ENCODE assay signal across 26 cellular contexts in genomic region chr3:143103633-143104032, GRCh38. TPM values are rescaled to one million over a fixed set of nuclear protein-coding genes. Genes with fewer than 3 reads are reported as not detected.
DNase-seq lines count a peak whose midpoint lies in the region; ATAC-seq and TF ChIP-seq lines count a peak whose summit lies in the region.
"Had no signal": no experiment of that assay in that cellular context is flagged by ENCODE, and none has a peak within 500 bp of the region (broad histone marks: within the 10 kb centered on the region; RNA-seq: fewer than 3 reads in every experiment).

No MANE protein-coding gene starts in this region.

- peak; percentile 67 for ATAC-seq in GM18511 (IDR thresholded peaks at IDR 0.05; ENCODE audit: unreplicated experiment)
- peak; percentile 56 for ATAC-seq in GM19351 (IDR thresholded peaks at IDR 0.05; ENCODE audit: unreplicated experiment)
- peak; percentile 59 for ATAC-seq in HG02798 (IDR thresholded peaks at IDR 0.05; ENCODE audit: poor library complexity, unreplicated experiment)
- peak; percentile 72 for ATAC-seq in stimulated activated memory B cell treated with anti-CD40 and anti-IgM and Interleukin-4, amounts not matched to agents 10 μg/mL and 1 μg/mL and 100 μg/mL, for 72 hours
- ATAC-seq in upper lobe of right lung: no peak
- no peak for ATAC-seq in HG03460 (IDR thresholded peaks at IDR 0.05; ENCODE audit: unreplicated experiment)
- ATAC-seq: activated naive CD8-positive, alpha-beta T cell treated with anti-CD3 and anti-CD28 coated beads, Interleukin-2, amount 50 U/mL, for 24 hours; activated T-cell treated with anti-CD3 and anti-CD28 coated beads, Interleukin-2, amount 50 U/mL, for 4 hours; Panc1 had no signal

- TF ChIP-seq CTCF in upper lobe of right lung (IDR thresholded peaks at IDR 0.05) (no peak), CD14-positive monocyte (IDR thresholded peaks at IDR 0.05) (no peak)

- peaks cover 16% of the 10 kb centered on the region for H3K27me3 Mint-ChIP-seq in stimulated activated memory B cell treated with anti-CD40 and anti-IgM and Interleukin-4, amounts not matched to agents 10 μg/mL and 1 μg/mL and 100 μg/mL, for 72 hours
- H3K27me3 Mint-ChIP-seq in CD14-positive monocyte (ENCODE audit: low read depth in 3 of 3): peaks cover 2 to 7% (median 5%) of the 10 kb centered on the region in 3 donors
- H3K27me3 Mint-ChIP-seq: activated naive CD8-positive, alpha-beta T cell treated with anti-CD3 and anti-CD28 coated beads, Interleukin-2, amount 50 U/mL, for 24 hours had no signal

- no peaks in the 10 kb centered on the region for H3K36me3 ChIP-seq in upper lobe of right lung

- peaks cover 8% of the 10 kb centered on the region for H3K9me3 Mint-ChIP-seq in stimulated activated memory B cell treated with anti-CD40 and anti-IgM and Interleukin-4, amounts not matched to agents 10 μg/mL and 1 μg/mL and 100 μg/mL, for 72 hours
- peaks cover 19 to 33% (median 28%) of the 10 kb centered on the region in 7 donors for H3K9me3 Mint-ChIP-seq in CD14-positive monocyte

- peaks cover 9% of the 10 kb centered on the region for H3K9me3 ChIP-seq in upper lobe of right lung

- H3K4me1 Mint-ChIP-seq in stimulated activated memory B cell treated with anti-CD40 and anti-IgM and Interleukin-4, amounts not matched to agents 10 μg/mL and 1 μg/mL and 100 μg/mL, for 72 hours: peaks cover 7% of the 10 kb centered on the region
- H3K4me1 Mint-ChIP-seq in CD14-positive monocyte: no peaks in the 10 kb centered on the region

- H3K27me3 ChIP-seq in upper lobe of right lung: no peaks in the 10 kb centered on the region
- H3K27me3 ChIP-seq: BLaER1 treated with 17β-estradiol and CSF1 and Interleukin-3, amounts not matched to agents 10 nM and 100 nM had no signal

- H3K4me1 ChIP-seq in upper lobe of right lung: no peaks in the 10 kb centered on the region
- H3K4me1 ChIP-seq: BLaER1 treated with 17β-estradiol and CSF1 and Interleukin-3, amounts not matched to agents 10 nM and 100 nM had no signal

- H3K27ac Mint-ChIP-seq in stimulated activated memory B cell treated with anti-CD40 and anti-IgM and Interleukin-4, amounts not matched to agents 10 μg/mL and 1 μg/mL and 100 μg/mL, for 72 hours: no peak overlapping the region
- H3K27ac Mint-ChIP-seq in CD14-positive monocyte: no peak overlapping the region
- H3K27ac Mint-ChIP-seq: activated naive CD8-positive, alpha-beta T cell treated with anti-CD3 and anti-CD28 coated beads, Interleukin-2, amount 50 U/mL, for 24 hours; nephron progenitor cell; T-helper 2 cell treated with Interferon-gamma antibody and Interleukin-4, amounts not matched to agents 5 μg/mL and 100 μg/mL, for 36 hours had no signal

- intact Hi-C loops in upper lobe of right lung (cut with DNase I): no loop called here
- intact Hi-C loops in CD14-positive monocyte (cut with micrococcal nuclease): no loop called here

- H3K27ac ChIP-seq in upper lobe of right lung: no peak overlapping the region
- H3K27ac ChIP-seq: BLaER1 treated with 17β-estradiol and CSF1 and Interleukin-3, amounts not matched to agents 10 nM and 100 nM; coronary artery; epithelial cell of prostate had no signal

- H3K36me3 Mint-ChIP-seq in stimulated activated memory B cell treated with anti-CD40 and anti-IgM and Interleukin-4, amounts not matched to agents 10 μg/mL and 1 μg/mL and 100 μg/mL, for 72 hours: peaks cover 20% of the 10 kb centered on the region
- no peaks in the 10 kb centered on the region for H3K36me3 Mint-ChIP-seq in CD14-positive monocyte

- DNase-seq in erythroblast (lab: John Stamatoyannopoulos, UW) (no peak), upper lobe of right lung (no peak), CD14-positive monocyte (ENCODE audit: low spot score) (no peak)
- DNase-seq: activated CD4-positive, alpha-beta T cell treated with anti-CD3 and anti-CD28 coated beads for 48 hours; activated gamma-delta T cell treated with Interleukin-2 at 50 U/mL for 16 hours; activated naive CD8-positive, alpha-beta T cell treated with anti-CD3 and anti-CD28 coated beads, Interleukin-2, amount 50 U/mL, for 24 hours; activated T-cell treated with anti-CD3 and anti-CD28 coated beads, Interleukin-2, amount 50 U/mL, for 4 hours; caudate nucleus; COR-L47; effector CD8-positive, alpha-beta T cell; glutamatergic neuron; NCI-H1048; nephron progenitor cell; SHP77; stimulated activated CD4-positive, alpha-beta T cell treated with anti-CD3 and anti-CD28 coated beads, Interleukin-15, amount 100 ng/mL, for 24 hours; stimulated activated CD4-positive, alpha-beta T cell treated with anti-CD3 and anti-CD28 coated beads, Interleukin-4, amount 100 ng/mL, for 4 hours had no signal

- H3K4me3 ChIP-seq in upper lobe of right lung: no peak overlapping the region
- H3K4me3 ChIP-seq: BLaER1 treated with 17β-estradiol and CSF1 and Interleukin-3, amounts not matched to agents 10 nM and 100 nM; coronary artery had no signal

- peak overlapping the region; percentile 0 for H3K4me3 Mint-ChIP-seq in stimulated activated memory B cell treated with anti-CD40 and anti-IgM and Interleukin-4, amounts not matched to agents 10 μg/mL and 1 μg/mL and 100 μg/mL, for 72 hours
- no peak overlapping the region for H3K4me3 Mint-ChIP-seq in CD14-positive monocyte
- H3K4me3 Mint-ChIP-seq: activated naive CD8-positive, alpha-beta T cell treated with anti-CD3 and anti-CD28 coated beads, Interleukin-2, amount 50 U/mL, for 24 hours; activated T-cell treated with anti-CD3 and anti-CD28 coated beads, Interleukin-2, amount 50 U/mL, for 4 hours; nephron progenitor cell; T-helper 2 cell treated with Interferon-gamma antibody and Interleukin-4, amounts not matched to agents 5 μg/mL and 100 μg/mL, for 36 hours had no signal

- no peak for TF ChIP-seq POLR2A in erythroblast (IDR thresholded peaks at IDR 0.05; ENCODE audit: low read length)

RNA-seq across cellular contexts. Expression of gene CHST2, which starts 15.9 kb away (rescaled TPM):
- total RNA-seq in upper lobe of right lung: 8.2 TPM
- 10 to 100 TPM in 1 of 2 donors, 1 to 10 TPM in 1; 9.6 to 18.0 TPM for polyA plus RNA-seq in CD14-positive monocyte

Comparison
In these comparisons a context has a peak if more than half of its experiments do, and no peak if none do; other contexts are left out.
1. ATAC-seq: peak in GM18511 (single experiment), GM19351 (single experiment), HG02798 (single experiment) and stimulated activated memory B cell treated with anti-CD40 and anti-IgM and Interleukin-4, amounts not matched to agents 10 μg/mL and 1 μg/mL and 100 μg/mL, for 72 hours (single experiment); none in upper lobe of right lung (single experiment) and HG03460 (single experiment).